In the genomic region with DNA sequence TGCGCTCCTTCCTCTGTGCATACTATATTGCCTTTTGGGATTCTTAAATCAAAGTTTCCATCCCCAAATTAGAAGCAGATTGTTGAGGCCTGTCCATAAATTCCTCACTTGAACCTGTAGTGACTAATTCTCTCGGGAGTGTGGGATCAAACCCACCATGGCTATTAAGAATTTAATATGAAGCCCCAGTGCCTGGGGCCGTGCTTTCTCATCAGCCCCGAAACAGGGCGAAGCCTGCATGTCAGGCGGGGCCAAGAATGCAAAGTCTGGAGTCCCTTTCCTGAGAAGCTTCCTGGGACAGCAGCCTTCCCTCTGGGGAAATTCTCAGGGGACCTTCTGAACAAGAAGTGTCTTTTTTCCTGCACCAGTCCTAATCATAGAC, we compare ENCODE assay signal across 30 cellular contexts. TPM values are rescaled to one million over a fixed set of nuclear protein-coding genes. Genes with fewer than 3 reads are reported as not detected.
DNase-seq lines count a peak whose midpoint lies in the region; ATAC-seq and TF ChIP-seq lines count a peak whose summit lies in the region.
"Had no signal": no experiment of that assay in that cellular context is flagged by ENCODE, and none has a peak within 500 bp of the region (broad histone marks: within the 10 kb centered on the region; RNA-seq: fewer than 3 reads in every experiment).

No MANE protein-coding gene starts in this region.

- H3K14ac ChIP-seq in mesenchymal stem cell (ENCODE audit: low read length in 2 of 2), result no peak overlapping the region

- dilution Hi-C loops in mammary epithelial cell (cut with HindIII; ENCODE audit: low sequenced_read_pairs), result loop anchor here (25.0 kb wide), 1 partner anchor 533 kb away; the partner anchor contains the start of gene TNIP1

- H3K27me3 Mint-ChIP-seq in CD14-positive monocyte (ENCODE audit: low read depth in 3 of 3), result peaks cover 8 to 9% (median 8%) of the 10 kb centered on the region in 3 donors

- H3K4me2 ChIP-seq in mammary epithelial cell (ENCODE audit: insufficient read depth, low read depth, low read length) (peak overlapping the region; percentile 51), mesenchymal stem cell (ENCODE audit: low read length, poor library complexity, severe bottlenecking) (no peak overlapping the region)
- H3K4me2 ChIP-seq: SK-N-SH had no signal

- no peak overlapping the region for H4K91ac ChIP-seq in mesenchymal stem cell (ENCODE audit: low read length)

- WGBS in mammary epithelial cell (ENCODE audit: low coverage, missing lambda C conversion rate), result 4% methylated on average over 6 of the region's 6 CpGs
- 76% methylated on average over 6 of the region's 6 CpGs for WGBS in mesenchymal stem cell
- WGBS in upper lobe of left lung, 2 donors, result 81 to 89% methylated on average over 6 of the region's 6 CpGs

- no peak overlapping the region for H4K8ac ChIP-seq in mesenchymal stem cell (ENCODE audit: low read length)

- H2BK120ac ChIP-seq in mesenchymal stem cell (ENCODE audit: low read depth, low read length), result no peak overlapping the region

- TF ChIP-seq CTCF in mammary epithelial cell (conservative IDR thresholded peaks at IDR 0.05 in 1 of 2, IDR thresholded peaks at IDR 0.05 in 1 of 2; ENCODE audit: extremely low read depth in 1 of 2, insufficient read depth in 1 of 2, low read depth in 1 of 2, low read length in 2 of 2) (no peak), upper lobe of left lung (IDR thresholded peaks at IDR 0.05) (no peak), CD14-positive monocyte (IDR thresholded peaks at IDR 0.05) (no peak)

- peak overlapping the region; percentile 97 for H3K27ac ChIP-seq in mammary epithelial cell (ENCODE audit: insufficient read depth, low read depth, low read length)
- peak overlapping the region; percentile 1 for H3K27ac ChIP-seq in mesenchymal stem cell (ENCODE audit: low read length, poor library complexity, severe bottlenecking)
- no peak overlapping the region for H3K27ac ChIP-seq in upper lobe of left lung
- H3K27ac ChIP-seq: BLaER1 treated with 17β-estradiol and CSF1 and Interleukin-3, amounts not matched to agents 10 nM and 100 nM; parathyroid adenoma; thoracic aorta; vagina had no signal

- H2AFZ ChIP-seq in mammary epithelial cell (ENCODE audit: low read depth, low read length), result peak overlapping the region; percentile 47
- H2AFZ ChIP-seq in mesenchymal stem cell (ENCODE audit: low read depth, low read length), result no peak overlapping the region
- H2AFZ ChIP-seq: parathyroid adenoma had no signal

- H3K4me1 ChIP-seq in mammary epithelial cell (ENCODE audit: insufficient read depth, low read length) (peaks cover 84% of the 10 kb centered on the region), mesenchymal stem cell (ENCODE audit: control insufficient read depth, insufficient read depth, low read depth, low read length) (peaks cover 15% of the 10 kb centered on the region), upper lobe of left lung (no peaks in the 10 kb centered on the region)
- H3K4me1 ChIP-seq: parathyroid adenoma had no signal

- TF ChIP-seq POLR2A in upper lobe of left lung (IDR thresholded peaks at IDR 0.05), result no peak

- ATAC-seq in upper lobe of left lung (ENCODE audit: low FRiP score in 2 of 2), result no peak
- ATAC-seq: K562, T-helper 17 cell had no signal

- no TSS peak for BruUV-seq in mammary epithelial cell (replicated peaks; lab: Mats Ljungman, UMichigan)

- H3K36me3 Mint-ChIP-seq in CD14-positive monocyte, result no peaks in the 10 kb centered on the region
- H3K36me3 Mint-ChIP-seq: brain had no signal

- H2BK12ac ChIP-seq in mesenchymal stem cell (ENCODE audit: low read length in 2 of 2), result no peak overlapping the region

- H3K36me3 ChIP-seq in mammary epithelial cell (ENCODE audit: insufficient read depth, low read length) (no peaks in the 10 kb centered on the region), mesenchymal stem cell (ENCODE audit: control insufficient read depth in 1 of 2, insufficient read depth in 2 of 2, low read depth in 1 of 2, low read length in 2 of 2) (no peaks in the 10 kb centered on the region), upper lobe of left lung (no peaks in the 10 kb centered on the region)
- H3K36me3 ChIP-seq: BLaER1 treated with 17β-estradiol and CSF1 and Interleukin-3, amounts not matched to agents 10 nM and 100 nM; thoracic aorta; vagina had no signal

- no peak for TF ChIP-seq EP300 in upper lobe of left lung (IDR thresholded peaks at IDR 0.05)

- H3K27me3 ChIP-seq in mammary epithelial cell (ENCODE audit: insufficient read depth, low read length) (no peaks in the 10 kb centered on the region), mesenchymal stem cell (ENCODE audit: control insufficient read depth in 1 of 2, insufficient read depth in 1 of 2, low read length in 2 of 2) (peaks cover 0 to 60% of the 10 kb centered on the region in 2 experiments), upper lobe of left lung (no peaks in the 10 kb centered on the region)
- H3K27me3 ChIP-seq: BLaER1 treated with 17β-estradiol and CSF1 and Interleukin-3, amounts not matched to agents 10 nM and 100 nM; vagina had no signal

- no peak overlapping the region for H3K27ac Mint-ChIP-seq in CD14-positive monocyte
- H3K27ac Mint-ChIP-seq: activated naive CD4-positive, alpha-beta T cell treated with anti-CD3 and anti-CD28 coated beads for 36 hours; activated T-helper 1 cell treated with anti-CD3 and anti-CD28 coated beads, Interleukin-12 subunit alpha, Interleukin-12 subunit beta, Interleukin-2, Interleukin-4 antibody, amounts not matched to agents 30 ng/mL and 10 ng/mL and 1 ng/mL, durations not matched to agents 14 hours and 24 hours and 36 hours; brain; T-helper 17 cell had no signal

- in situ Hi-C loops in mammary epithelial cell (cut with MboI; ENCODE audit: low sequenced_read_pairs in 2 of 2), result no loop called here

- no peak overlapping the region for H2AK5ac ChIP-seq in mesenchymal stem cell (ENCODE audit: low read length, severe bottlenecking)

- CTCF ChIA-PET in mammary epithelial cell (lab: Charles Lee; ENCODE audit: low non-redundant PET), result interaction anchor here (0.6 kb wide), 1 partner anchor 18 kb away, joined by 7 read pairs; no protein-coding TSS in a partner anchor

- H3K23ac ChIP-seq in mesenchymal stem cell (ENCODE audit: low read length in 2 of 2), result no peak overlapping the region

- H3K18ac ChIP-seq in mesenchymal stem cell (ENCODE audit: low read depth in 1 of 2, low read length in 2 of 2), result no peak overlapping the region

- H3K9me3 ChIP-seq in mammary epithelial cell (replicated peaks; ENCODE audit: insufficient read depth, low read length), result no peaks in the 10 kb centered on the region
- no peaks in the 10 kb centered on the region for H3K9me3 ChIP-seq in mesenchymal stem cell (ENCODE audit: control insufficient read depth, low read length)
- H3K9me3 ChIP-seq in upper lobe of left lung, result no peaks in the 10 kb centered on the region
- H3K9me3 ChIP-seq: SK-N-SH, thoracic aorta, vagina had no signal

- H4K20me1 ChIP-seq in mammary epithelial cell (ENCODE audit: insufficient read depth, low read length), result no peaks in the 10 kb centered on the region
- H4K20me1 ChIP-seq: BLaER1 treated with 17β-estradiol and CSF1 and Interleukin-3, amounts not matched to agents 10 nM and 100 nM had no signal

- H3K9me3 Mint-ChIP-seq in CD14-positive monocyte, result peaks cover 0 to 1% (median 0%) of the 10 kb centered on the region in 7 donors
- H3K9me3 Mint-ChIP-seq: activated naive CD4-positive, alpha-beta T cell treated with anti-CD3 and anti-CD28 coated beads for 36 hours; activated T-helper 1 cell treated with anti-CD3 and anti-CD28 coated beads, Interleukin-12 subunit alpha, Interleukin-12 subunit beta, Interleukin-2, Interleukin-4 antibody, amounts not matched to agents 30 ng/mL and 10 ng/mL and 1 ng/mL, durations not matched to agents 14 hours and 24 hours and 36 hours; brain; neural crest cell had no signal

- no peak overlapping the region for H2BK15ac ChIP-seq in mesenchymal stem cell (ENCODE audit: low read depth, poor library complexity, severe bottlenecking)

- no peaks in the 10 kb centered on the region for H3K79me2 ChIP-seq in mammary epithelial cell (ENCODE audit: insufficient read depth, low read length)
- H3K79me2 ChIP-seq: parathyroid adenoma had no signal

- no peaks in the 10 kb centered on the region for H3K4me1 Mint-ChIP-seq in CD14-positive monocyte

- no peaks in the 10 kb centered on the region for H3K79me1 ChIP-seq in mesenchymal stem cell (replicated peaks; ENCODE audit: low read length, poor library complexity, severe bottlenecking)

- intact Hi-C loops in mammary epithelial cell (cut with micrococcal nuclease) (no loop called here), CD14-positive monocyte (cut with micrococcal nuclease) (no loop called here)

- no peak overlapping the region for H2BK5ac ChIP-seq in mesenchymal stem cell (ENCODE audit: low read depth, low read length, poor library complexity, severe bottlenecking)

- H3K4ac ChIP-seq in mesenchymal stem cell (ENCODE audit: low read depth in 1 of 2, low read length in 2 of 2), result no peak overlapping the region

- H3K9ac ChIP-seq in mammary epithelial cell (ENCODE audit: insufficient read depth, low read length), result peak overlapping the region; percentile 63
- no peak overlapping the region for H3K9ac ChIP-seq in mesenchymal stem cell (ENCODE audit: low read length)
- H3K9ac ChIP-seq: BLaER1 treated with 17β-estradiol and CSF1 and Interleukin-3, amounts not matched to agents 10 nM and 100 nM; parathyroid adenoma; SK-N-SH had no signal

- H3K4me3 ChIP-seq in mammary epithelial cell (replicated peaks in 1 of 3; ENCODE audit: insufficient read depth in 1 of 3, low read depth in 2 of 3, low read length in 3 of 3) (no peak overlapping the region), mesenchymal stem cell (ENCODE audit: insufficient read depth in 1 of 2, low read depth in 1 of 2, low read length in 2 of 2) (no peak overlapping the region), upper lobe of left lung (no peak overlapping the region)
- H3K4me3 ChIP-seq: BLaER1 treated with 17β-estradiol and CSF1 and Interleukin-3, amounts not matched to agents 10 nM and 100 nM; K562; thoracic aorta; vagina had no signal

- no peak overlapping the region for H3K4me3 Mint-ChIP-seq in CD14-positive monocyte
- H3K4me3 Mint-ChIP-seq: activated naive CD4-positive, alpha-beta T cell treated with anti-CD3 and anti-CD28 coated beads for 36 hours; activated T-helper 1 cell treated with anti-CD3 and anti-CD28 coated beads, Interleukin-12 subunit alpha, Interleukin-12 subunit beta, Interleukin-2, Interleukin-4 antibody, amounts not matched to agents 30 ng/mL and 10 ng/mL and 1 ng/mL, durations not matched to agents 14 hours and 24 hours and 36 hours; brain; neural crest cell; T-helper 17 cell had no signal

- peak; percentile 33 for DNase-seq in M059J (ENCODE audit: low read depth)
- peak; percentile 70 for DNase-seq in mammary epithelial cell
- DNase-seq in mesenchymal stem cell, result no peak
- DNase-seq in upper lobe of left lung, result no peak
- DNase-seq in effector CD4-positive, alpha-beta T cell, result no peak
- DNase-seq in activated effector memory CD4-positive, alpha-beta T cell treated with Interleukin-2 at 50 U/mL for 16 hours, result no peak
- DNase-seq in CD14-positive monocyte (ENCODE audit: low spot score), result no peak
- DNase-seq: activated CD4-positive, alpha-beta T cell treated with anti-CD3 and anti-CD28 coated beads, Interleukin-2, amount 50 U/mL, for 48 hours; activated naive CD4-positive, alpha-beta T cell treated with anti-CD3 and anti-CD28 coated beads for 36 hours; GDM1; GOT3; NCI-H1105; NCI-H187 treated with DMSO at 0.1 percent for 48 hours; NCI-H2171; retina; RPMI8226; SK-N-SH; small intestine; stimulated activated naive CD4-positive, alpha-beta T cell treated with Interleukin-2 at 50 U/mL for 16 hours; T-helper 17 cell had no signal

RNA-seq across cellular contexts. Expression of gene FAT2, which starts 29.3 kb away (rescaled TPM):
- total RNA-seq in M059J (2014; rRNA removed; shearing (Covaris generic)), result 0.05 and 0.17 TPM in 2 replicates
- 100 to 1,000 TPM; 122 to 137 TPM for total RNA-seq in mammary epithelial cell
- 44.8 TPM for polyA plus RNA-seq in mammary epithelial cell
- 239 TPM for polyA minus RNA-seq in mammary epithelial cell
- polyA plus RNA-seq in mesenchymal stem cell (2013, experiment 1 of 2), result not detected
- not detected for polyA plus RNA-seq in mesenchymal stem cell (2013, experiment 2 of 2)
- 1 to 10 TPM in 1 of 6 donors, under 1 TPM in 4, not detected in 1; under 0.01 to 2.3 (median 0.06) TPM for total RNA-seq in upper lobe of left lung
- not detected for polyA plus RNA-seq in CD14-positive monocyte
- total RNA-seq: activated naive CD4-positive, alpha-beta T cell treated with anti-CD3 and anti-CD28 coated beads for 36 hours; activated T-helper 1 cell treated with anti-CD3 and anti-CD28 coated beads, Interleukin-12 subunit alpha, Interleukin-12 subunit beta, Interleukin-2, Interleukin-4 antibody, amounts not matched to agents 30 ng/mL and 10 ng/mL and 1 ng/mL, durations not matched to agents 14 hours and 24 hours and 36 hours; endothelial cell of umbilical vein; K562; NCI-H460; neural crest cell; T-helper 17 cell had no signal
- polyA plus RNA-seq: endothelial cell of umbilical vein, K562, SK-N-SH had no signal

Comparison
In these comparisons a context has a peak if more than half of its experiments do, and no peak if none do; other contexts are left out.
1. DNase-seq: peak in M059J (single experiment) and mammary epithelial cell (single experiment); none in mesenchymal stem cell (single experiment), upper lobe of left lung (0 of 2), effector CD4-positive, alpha-beta T cell (single experiment), activated effector memory CD4-positive, alpha-beta T cell treated with Interleukin-2 at 50 U/mL for 16 hours (single experiment) and CD14-positive monocyte (single experiment).
2. H3K27ac ChIP-seq: peak in mammary epithelial cell (single experiment) and mesenchymal stem cell (single experiment); none in upper lobe of left lung (0 of 4).
3. RNA of gene FAT2, which starts 29.3 kb away (total RNA-seq): 122 to 137 TPM in mammary epithelial cell; 0.05 to 0.17 TPM in M059J and under 0.01 to 2.3 TPM in upper lobe of left lung; every median in the first group is over 10 times any median in the second.